13 cellular contexts compared by ENCODE assay signal in genomic region chr4:169243808-169244207, GRCh38. TPM values are rescaled to one million over a fixed set of nuclear protein-coding genes. Genes with fewer than 3 reads are reported as not detected.
DNase-seq lines count a peak whose midpoint lies in the region; ATAC-seq and TF ChIP-seq lines count a peak whose summit lies in the region.
"Had no signal": no experiment of that assay in that cellular context is flagged by ENCODE, and none has a peak within 500 bp of the region (broad histone marks: within the 10 kb centered on the region; RNA-seq: fewer than 3 reads in every experiment).

No MANE protein-coding gene starts in this region.

- H3K9me3 ChIP-seq in left ventricle myocardium inferior (replicated peaks) (no peaks in the 10 kb centered on the region), left lung (no peaks in the 10 kb centered on the region), gastroesophageal sphincter (no peaks in the 10 kb centered on the region)

- TF ChIP-seq CTCF in left ventricle myocardium inferior (IDR thresholded peaks at IDR 0.05; ENCODE audit: borderline replicate concordance) (no peak), choroid plexus epithelial cell (conservative IDR thresholded peaks at IDR 0.05; ENCODE audit: low read depth, low read length) (no peak), left lung (IDR thresholded peaks at IDR 0.05) (no peak), gastroesophageal sphincter (IDR thresholded peaks at IDR 0.05) (no peak)

- TF ChIP-seq POLR2A in gastroesophageal sphincter (IDR thresholded peaks at IDR 0.05), result no peak

- H3K4me3 ChIP-seq in left ventricle myocardium inferior, result no peak overlapping the region
- H3K4me3 ChIP-seq in choroid plexus epithelial cell (ENCODE audit: low read depth, low read length), result no peak overlapping the region
- H3K4me3 ChIP-seq in left lung, result no peak overlapping the region
- no peak overlapping the region for H3K4me3 ChIP-seq in gastroesophageal sphincter
- H3K4me3 ChIP-seq: lung had no signal

- no peak for TF ChIP-seq EP300 in gastroesophageal sphincter (IDR thresholded peaks at IDR 0.05)

- H3K27me3 ChIP-seq in left ventricle myocardium inferior (ENCODE audit: low read depth) (no peaks in the 10 kb centered on the region), left lung (no peaks in the 10 kb centered on the region), gastroesophageal sphincter (no peaks in the 10 kb centered on the region)

- H3K36me3 ChIP-seq in left ventricle myocardium inferior (no peaks in the 10 kb centered on the region), left lung (no peaks in the 10 kb centered on the region), gastroesophageal sphincter (no peaks in the 10 kb centered on the region)

- intact Hi-C loops in left cardiac atrium (cut with DNase I) (no loop called here), left ventricle myocardium inferior (cut with micrococcal nuclease) (no loop called here), left lung (cut with DNase I) (no loop called here)

- ATAC-seq in left cardiac atrium (peak; percentile 55 to 78), left lung (peak; percentile 82), gastroesophageal sphincter (no peak), HG03135 (IDR thresholded peaks at IDR 0.05; ENCODE audit: unreplicated experiment) (no peak)

- H3K27ac ChIP-seq in left ventricle myocardium inferior (replicated peaks) (no peak overlapping the region), left lung (peak overlapping the region; percentile 28 to 33), gastroesophageal sphincter (no peak overlapping the region)

- no peak for DNase-seq in left cardiac atrium
- DNase-seq in left ventricle myocardium inferior, result no peak
- DNase-seq in choroid plexus epithelial cell (ENCODE audit: low read depth), result peak; percentile 93
- no peak for DNase-seq in left lung
- no peak for DNase-seq in NCI-H82 treated with DMSO at 0.1 percent for 48 hours (lab: John Stamatoyannopoulos, UW; ENCODE audit: unreplicated experiment)
- DNase-seq in nucleus accumbens (lab: John Stamatoyannopoulos, UW), result no peak
- DNase-seq: activated CD4-positive, alpha-beta T cell treated with anti-CD3 and anti-CD28 coated beads for 48 hours; activated naive CD4-positive, alpha-beta T cell treated with Interleukin-2 at 50 U/mL for 16 hours; MM.1S; NCI-H526 had no signal

- H3K4me1 ChIP-seq in left ventricle myocardium inferior (peaks cover 49% of the 10 kb centered on the region), left lung (peaks cover 12 to 28% of the 10 kb centered on the region in 2 donors), gastroesophageal sphincter (peaks cover 4 to 29% (median 5%) of the 10 kb centered on the region in 3 donors)

RNA-seq across cellular contexts. Expression of gene SH3RF1, which starts 26.9 kb away (rescaled TPM):
- total RNA-seq in left cardiac atrium, result 10 to 100 TPM in 1 of 2 donors, 1 to 10 TPM in 1; 8.7 to 12.8 TPM
- total RNA-seq in left ventricle myocardium inferior, result 8.8 TPM
- total RNA-seq in left lung, result 10 to 100 TPM; 24.0 to 39.4 TPM
- 10 to 100 TPM in 3 of 4 donors, 1 to 10 TPM in 1; 9.2 to 17.6 (median 13.3) TPM for total RNA-seq in gastroesophageal sphincter

Comparison
In these comparisons a context has a peak if more than half of its experiments do, and no peak if none do; other contexts are left out.
1. ATAC-seq: peak in left cardiac atrium (2 of 2) and left lung (single experiment); none in gastroesophageal sphincter (single experiment) and HG03135 (single experiment).
2. H3K27ac ChIP-seq: peak in left lung (2 of 2); none in left ventricle myocardium inferior (single experiment) and gastroesophageal sphincter (0 of 4).